Comparison of ENCODE assay signal across 2 cellular contexts in the genomic region with DNA sequence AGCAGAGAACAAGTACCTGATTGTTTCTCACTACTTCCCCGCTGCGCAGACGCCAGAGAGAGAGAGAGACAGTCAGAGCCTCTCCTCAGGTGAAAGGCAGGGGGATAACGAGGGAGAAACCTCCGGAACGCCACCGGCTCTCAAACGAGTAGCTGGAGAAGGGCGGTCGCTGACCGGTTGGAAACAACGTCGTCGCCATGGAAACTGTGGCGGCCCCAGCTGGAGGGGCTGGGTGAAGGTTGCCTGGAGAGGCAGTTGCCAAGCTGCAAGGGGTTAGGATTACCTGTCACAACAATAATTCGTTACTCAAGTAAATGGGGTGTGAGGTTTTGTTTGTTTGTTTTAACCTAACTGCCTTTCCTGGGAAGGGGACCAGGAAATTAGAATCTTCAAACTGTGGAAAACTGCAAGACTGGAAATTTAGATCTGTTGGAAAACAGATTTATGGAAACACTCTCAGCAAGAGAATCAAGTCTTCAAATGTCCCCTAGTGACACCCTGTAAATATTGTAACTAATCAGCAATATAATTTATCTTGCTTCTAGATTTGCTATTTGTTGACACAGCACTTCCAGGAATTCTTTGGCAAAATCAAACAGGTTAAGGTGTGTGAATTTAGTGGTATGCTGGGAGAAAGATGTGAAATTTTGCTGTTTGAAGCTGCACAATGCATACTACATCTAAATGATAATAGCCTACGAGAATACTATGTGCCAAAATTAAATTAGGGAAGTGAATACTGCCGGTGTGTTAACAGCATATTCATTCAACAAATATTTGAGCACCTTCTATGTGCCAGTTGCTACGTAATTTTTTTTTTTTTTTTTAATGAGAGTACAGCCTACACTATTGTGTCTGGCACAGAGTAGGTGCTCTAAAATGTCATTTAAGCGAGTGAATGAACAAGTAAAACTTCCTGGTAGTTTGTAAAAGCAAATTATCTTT.
TF ChIP-seq lines count a peak whose summit lies in the region.

A gene with protein sequence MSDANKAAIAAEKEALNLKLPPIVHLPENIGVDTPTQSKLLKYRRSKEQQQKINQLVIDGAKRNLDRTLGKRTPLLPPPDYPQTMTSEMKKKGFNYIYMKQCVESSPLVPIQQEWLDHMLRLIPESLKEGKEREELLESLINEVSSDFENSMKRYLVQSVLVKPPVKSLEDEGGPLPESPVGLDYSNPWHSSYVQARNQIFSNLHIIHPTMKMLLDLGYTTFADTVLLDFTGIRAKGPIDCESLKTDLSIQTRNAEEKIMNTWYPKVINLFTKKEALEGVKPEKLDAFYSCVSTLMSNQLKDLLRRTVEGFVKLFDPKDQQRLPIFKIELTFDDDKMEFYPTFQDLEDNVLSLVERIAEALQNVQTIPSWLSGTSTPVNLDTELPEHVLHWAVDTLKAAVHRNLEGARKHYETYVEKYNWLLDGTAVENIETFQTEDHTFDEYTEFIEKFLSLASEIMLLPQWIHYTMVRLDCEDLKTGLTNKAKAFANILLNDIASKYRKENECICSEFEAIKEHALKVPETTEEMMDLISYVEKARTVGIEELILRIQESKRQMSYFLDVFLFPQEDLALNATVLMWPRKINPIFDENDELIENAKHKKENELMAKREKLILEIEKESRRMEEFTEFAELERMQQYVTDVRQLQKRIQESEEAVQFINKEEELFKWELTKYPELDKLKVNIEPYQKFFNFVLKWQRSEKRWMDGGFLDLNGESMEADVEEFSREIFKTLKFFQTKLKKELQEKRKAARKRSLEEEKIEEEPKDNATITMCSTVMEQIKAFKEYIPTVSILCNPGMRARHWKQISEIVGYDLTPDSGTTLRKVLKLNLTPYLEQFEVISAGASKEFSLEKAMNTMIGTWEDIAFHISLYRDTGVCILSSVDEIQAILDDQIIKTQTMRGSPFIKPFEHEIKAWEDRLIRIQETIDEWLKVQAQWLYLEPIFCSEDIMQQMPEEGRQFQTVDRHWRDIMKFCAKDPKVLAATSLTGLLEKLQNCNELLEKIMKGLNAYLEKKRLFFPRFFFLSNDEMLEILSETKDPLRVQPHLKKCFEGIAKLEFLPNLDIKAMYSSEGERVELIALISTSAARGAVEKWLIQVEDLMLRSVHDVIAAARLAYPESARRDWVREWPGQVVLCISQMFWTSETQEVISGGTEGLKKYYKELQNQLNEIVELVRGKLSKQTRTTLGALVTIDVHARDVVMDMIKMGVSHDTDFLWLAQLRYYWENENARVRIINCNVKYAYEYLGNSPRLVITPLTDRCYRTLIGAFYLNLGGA (N-terminal part only) (minus strand): TSS at position 164 of the 945 bp plus-strand sequence. CDS start 1,474 bp downstream, outside the sequence.

TF ChIP-seq in GM23338, 12 proteins besides CTCF, POLR2A, EP300 and RAD21 (continues in another document):
- TF ChIP-seq NANOG (IDR thresholded peaks at IDR 0.05; ENCODE audit: borderline replicate concordance) (no peak), ZNF331 (CRISPR knock-in tag; IDR thresholded peaks at IDR 0.05; ENCODE audit: low read depth) (no peak), EZH2phosphoT487 (IDR thresholded peaks at IDR 0.05; ENCODE audit: unreplicated experiment) (no peak), STAT1 (IDR thresholded peaks at IDR 0.05; ENCODE audit: unreplicated experiment) (no peak), ZNF114 (CRISPR knock-in tag; IDR thresholded peaks at IDR 0.05) (no peak), POLR2AphosphoS5 (IDR thresholded peaks at IDR 0.05; ENCODE audit: low read depth) (no peak), CREB1 (CRISPR knock-in tag; IDR thresholded peaks at IDR 0.05; ENCODE audit: low read depth) (no peak)
- TF ChIP-seq, protein P1, sequence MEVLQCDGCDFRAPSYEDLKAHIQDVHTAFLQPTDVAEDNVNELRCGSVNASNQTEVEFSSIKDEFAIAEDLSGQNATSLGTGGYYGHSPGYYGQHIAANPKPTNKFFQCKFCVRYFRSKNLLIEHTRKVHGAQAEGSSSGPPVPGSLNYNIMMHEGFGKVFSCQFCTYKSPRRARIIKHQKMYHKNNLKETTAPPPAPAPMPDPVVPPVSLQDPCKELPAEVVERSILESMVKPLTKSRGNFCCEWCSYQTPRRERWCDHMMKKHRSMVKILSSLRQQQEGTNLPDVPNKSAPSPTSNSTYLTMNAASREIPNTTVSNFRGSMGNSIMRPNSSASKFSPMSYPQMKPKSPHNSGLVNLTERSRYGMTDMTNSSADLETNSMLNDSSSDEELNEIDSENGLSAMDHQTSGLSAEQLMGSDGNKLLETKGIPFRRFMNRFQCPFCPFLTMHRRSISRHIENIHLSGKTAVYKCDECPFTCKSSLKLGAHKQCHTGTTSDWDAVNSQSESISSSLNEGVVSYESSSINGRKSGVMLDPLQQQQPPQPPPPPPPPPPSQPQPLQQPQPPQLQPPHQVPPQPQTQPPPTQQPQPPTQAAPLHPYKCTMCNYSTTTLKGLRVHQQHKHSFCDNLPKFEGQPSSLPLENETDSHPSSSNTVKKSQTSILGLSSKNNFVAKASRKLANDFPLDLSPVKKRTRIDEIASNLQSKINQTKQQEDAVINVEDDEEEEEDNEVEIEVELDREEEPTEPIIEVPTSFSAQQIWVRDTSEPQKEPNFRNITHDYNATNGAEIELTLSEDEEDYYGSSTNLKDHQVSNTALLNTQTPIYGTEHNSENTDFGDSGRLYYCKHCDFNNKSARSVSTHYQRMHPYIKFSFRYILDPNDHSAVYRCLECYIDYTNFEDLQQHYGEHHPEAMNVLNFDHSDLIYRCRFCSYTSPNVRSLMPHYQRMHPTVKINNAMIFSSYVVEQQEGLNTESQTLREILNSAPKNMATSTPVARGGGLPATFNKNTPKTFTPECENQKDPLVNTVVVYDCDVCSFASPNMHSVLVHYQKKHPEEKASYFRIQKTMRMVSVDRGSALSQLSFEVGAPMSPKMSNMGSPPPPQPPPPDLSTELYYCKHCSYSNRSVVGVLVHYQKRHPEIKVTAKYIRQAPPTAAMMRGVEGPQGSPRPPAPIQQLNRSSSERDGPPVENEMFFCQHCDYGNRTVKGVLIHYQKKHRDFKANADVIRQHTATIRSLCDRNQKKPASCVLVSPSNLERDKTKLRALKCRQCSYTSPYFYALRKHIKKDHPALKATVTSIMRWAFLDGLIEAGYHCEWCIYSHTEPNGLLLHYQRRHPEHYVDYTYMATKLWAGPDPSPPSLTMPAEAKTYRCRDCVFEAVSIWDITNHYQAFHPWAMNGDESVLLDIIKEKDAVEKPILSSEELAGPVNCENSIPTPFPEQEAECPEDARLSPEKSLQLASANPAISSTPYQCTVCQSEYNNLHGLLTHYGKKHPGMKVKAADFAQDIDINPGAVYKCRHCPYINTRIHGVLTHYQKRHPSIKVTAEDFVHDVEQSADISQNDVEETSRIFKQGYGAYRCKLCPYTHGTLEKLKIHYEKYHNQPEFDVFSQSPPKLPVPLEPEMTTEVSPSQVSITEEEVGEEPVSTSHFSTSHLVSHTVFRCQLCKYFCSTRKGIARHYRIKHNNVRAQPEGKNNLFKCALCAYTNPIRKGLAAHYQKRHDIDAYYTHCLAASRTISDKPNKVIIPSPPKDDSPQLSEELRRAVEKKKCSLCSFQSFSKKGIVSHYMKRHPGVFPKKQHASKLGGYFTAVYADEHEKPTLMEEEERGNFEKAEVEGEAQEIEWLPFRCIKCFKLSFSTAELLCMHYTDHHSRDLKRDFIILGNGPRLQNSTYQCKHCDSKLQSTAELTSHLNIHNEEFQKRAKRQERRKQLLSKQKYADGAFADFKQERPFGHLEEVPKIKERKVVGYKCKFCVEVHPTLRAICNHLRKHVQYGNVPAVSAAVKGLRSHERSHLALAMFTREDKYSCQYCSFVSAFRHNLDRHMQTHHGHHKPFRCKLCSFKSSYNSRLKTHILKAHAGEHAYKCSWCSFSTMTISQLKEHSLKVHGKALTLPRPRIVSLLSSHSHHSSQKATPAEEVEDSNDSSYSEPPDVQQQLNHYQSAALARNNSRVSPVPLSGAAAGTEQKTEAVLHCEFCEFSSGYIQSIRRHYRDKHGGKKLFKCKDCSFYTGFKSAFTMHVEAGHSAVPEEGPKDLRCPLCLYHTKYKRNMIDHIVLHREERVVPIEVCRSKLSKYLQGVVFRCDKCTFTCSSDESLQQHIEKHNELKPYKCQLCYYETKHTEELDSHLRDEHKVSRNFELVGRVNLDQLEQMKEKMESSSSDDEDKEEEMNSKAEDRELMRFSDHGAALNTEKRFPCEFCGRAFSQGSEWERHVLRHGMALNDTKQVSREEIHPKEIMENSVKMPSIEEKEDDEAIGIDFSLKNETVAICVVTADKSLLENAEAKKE (CRISPR knock-in tag; IDR thresholded peaks at IDR 0.05) = no peak

TF ChIP-seq in endothelial cell of umbilical vein, 7 proteins besides CTCF, POLR2A, EP300 and RAD21:
- no peak for TF ChIP-seq GATA2 (IDR thresholded peaks at IDR 0.05; ENCODE audit: insufficient read depth, insufficient read length, low read depth, low read length)
- TF ChIP-seq FOS (IDR thresholded peaks at IDR 0.05; ENCODE audit: borderline replicate concordance, insufficient read depth, low read length) = no peak
- no peak for TF ChIP-seq MYC (IDR thresholded peaks at IDR 0.05; ENCODE audit: low read depth, low read length)
- TF ChIP-seq EZH2 (IDR thresholded peaks at IDR 0.05; ENCODE audit: borderline replicate concordance, low read depth, low read length, severe bottlenecking) = no peak
- TF ChIP-seq POLR2AphosphoS5 (IDR thresholded peaks at IDR 0.05; ENCODE audit: insufficient read depth, low read depth, low read length) = no peak
- TF ChIP-seq, protein P2, sequence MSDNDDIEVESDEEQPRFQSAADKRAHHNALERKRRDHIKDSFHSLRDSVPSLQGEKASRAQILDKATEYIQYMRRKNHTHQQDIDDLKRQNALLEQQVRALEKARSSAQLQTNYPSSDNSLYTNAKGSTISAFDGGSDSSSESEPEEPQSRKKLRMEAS (IDR thresholded peaks at IDR 0.05; ENCODE audit: insufficient read depth, insufficient read length) = no peak
- TF ChIP-seq JUN (IDR thresholded peaks at IDR 0.05; ENCODE audit: borderline replicate concordance, insufficient read depth, insufficient read length, low read depth) = no peak
